ENCODE assay signal across 7 cellular contexts in the genomic region with DNA sequence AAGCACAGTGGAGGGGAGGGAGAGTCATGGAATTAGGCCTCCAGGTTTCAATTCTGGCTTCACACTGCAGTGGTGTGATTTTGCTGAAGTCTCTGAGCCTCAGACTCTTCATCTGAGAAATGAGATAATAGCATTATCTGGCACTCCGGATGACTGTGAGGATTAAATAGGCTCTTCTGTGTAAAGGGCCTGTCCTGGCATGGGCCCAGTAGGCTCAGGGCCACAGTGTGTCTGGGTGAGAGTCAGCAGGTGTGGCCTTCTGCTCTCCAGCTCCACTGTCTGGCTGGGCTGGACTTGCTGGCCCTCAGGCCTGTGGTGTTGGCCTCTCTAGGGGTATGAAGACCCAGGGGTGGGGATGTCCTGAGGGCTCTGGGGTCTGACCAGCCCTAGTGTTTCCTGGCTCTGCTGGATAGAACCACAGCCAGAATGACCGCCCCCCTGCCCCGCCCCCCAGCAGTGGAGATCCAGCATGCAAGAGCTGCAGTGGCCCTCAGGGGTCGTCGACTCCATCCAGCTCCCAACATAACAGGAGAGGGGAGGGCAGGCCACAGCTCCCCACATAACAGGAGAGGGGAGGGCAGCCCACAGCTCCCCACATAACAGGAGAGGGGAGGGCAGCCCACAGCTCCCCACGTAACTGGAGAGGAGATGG.
DNase-seq lines count a peak whose midpoint lies in the region; ATAC-seq and TF ChIP-seq lines count a peak whose summit lies in the region.

No MANE protein-coding gene starts in this region.

- no peak overlapping the region for H3K4me3 ChIP-seq in GM23248
- no peak overlapping the region for H3K4me3 ChIP-seq in MM.1S (ENCODE audit: low read length)

- H3K27ac ChIP-seq in GM23248 (no peak overlapping the region), MM.1S (ENCODE audit: low read length) (no peak overlapping the region)

- intact Hi-C loops in posterior vena cava (cut with DNase I): loop anchor here (5.0 to 10.0 kb wide), 3 partner anchors 90 to 985 kb away; no protein-coding TSS in a partner anchor

- TF ChIP-seq CTCF in MM.1S (IDR thresholded peaks at IDR 0.05; ENCODE audit: low read length): no peak

- H3F3A ChIP-seq in GM23248 (ENCODE audit: insufficient read depth) (peaks cover 7% of the 10 kb centered on the region), MM.1S (ENCODE audit: insufficient read depth, low read length) (0 out of 2 replicates have a peak, but pooled peaks cover under 1% of the 10 kb centered on the region)

- H3K79me2 ChIP-seq in GM23248 (ENCODE audit: insufficient read depth) (no peaks in the 10 kb centered on the region), MM.1S (ENCODE audit: low read length) (no peaks in the 10 kb centered on the region)

- no peak overlapping the region for H3K9ac ChIP-seq in GM23248
- H3K9ac ChIP-seq in MM.1S (ENCODE audit: low read length): no peak overlapping the region

- H3K36me3 ChIP-seq in GM23248 (ENCODE audit: low read depth) (no peaks in the 10 kb centered on the region), MM.1S (replicated peaks; ENCODE audit: insufficient read depth, low read length) (no peaks in the 10 kb centered on the region)

- DNase-seq in GM23248 (peak; percentile 35), NCI-H69 (lab: John Stamatoyannopoulos, UW) (peak; percentile 9), posterior vena cava (ENCODE audit: low spot score) (peak; percentile 80), Kasumi-1 (lab: John Stamatoyannopoulos, UW) (no peak), MM.1S (no peak)

- H3K9me3 ChIP-seq in GM23248 (ENCODE audit: low read depth) (no peaks in the 10 kb centered on the region), MM.1S (replicated peaks; ENCODE audit: insufficient read depth, low read length) (no peaks in the 10 kb centered on the region)

- ATAC-seq in esophagus mucosa (peak; percentile 73), HG03159 (IDR thresholded peaks at IDR 0.05; ENCODE audit: unreplicated experiment) (no peak)

- no peaks in the 10 kb centered on the region for H3K27me3 ChIP-seq in GM23248 (replicated peaks; ENCODE audit: insufficient read depth)
- H3K27me3 ChIP-seq in MM.1S (replicated peaks; ENCODE audit: insufficient read depth, low read length): no peaks in the 10 kb centered on the region

- H2AFZ ChIP-seq in GM23248 (no peak overlapping the region), MM.1S (ENCODE audit: low read length) (no peak overlapping the region)

- H4K20me1 ChIP-seq in GM23248 (ENCODE audit: insufficient read depth): no peaks in the 10 kb centered on the region
- no peaks in the 10 kb centered on the region for H4K20me1 ChIP-seq in MM.1S (ENCODE audit: insufficient read depth, low read length)

- H3K4me1 ChIP-seq in GM23248 (ENCODE audit: insufficient read depth): peaks cover 25% of the 10 kb centered on the region
- H3K4me1 ChIP-seq in MM.1S (ENCODE audit: low read length): peaks cover 7% of the 10 kb centered on the region

- no peaks in the 10 kb centered on the region for H3K9me2 ChIP-seq in GM23248 (ENCODE audit: insufficient read depth)
- no peaks in the 10 kb centered on the region for H3K9me2 ChIP-seq in MM.1S (replicated peaks; ENCODE audit: insufficient read depth, low read length)

- H3K4me2 ChIP-seq in GM23248 (ENCODE audit: unreplicated experiment) (no peak overlapping the region), MM.1S (ENCODE audit: low read depth, low read length) (no peak overlapping the region)

- in situ Hi-C loops in GM23248 (cut with MboI): no loop called here

- WGBS in GM23248 (ENCODE audit: low coverage in 1 of 2, low lambda C conversion rate in 2 of 2, missing lambda C conversion rate in 2 of 2), 2 experiments: 75 to 93% methylated on average over 3 to 4 of the region's 6 CpGs

Comparison
In these comparisons a context has a peak if more than half of its experiments do, and no peak if none do; other contexts are left out.
1. DNase-seq: peak in GM23248 (single experiment), NCI-H69 (single experiment) and posterior vena cava (single experiment); none in Kasumi-1 (0 of 2) and MM.1S (single experiment).